ENCODE assay signal across 1 cellular context in genomic region chr17:49106366-49107210, GRCh38.
TF ChIP-seq lines count a peak whose summit lies in the region.

No MANE protein-coding gene starts in this region.

TF ChIP-seq in HepG2, 621 proteins besides CTCF, POLR2A, EP300 and RAD21 (continued from another document and continues in another):
- TF ChIP-seq STAT6 (CRISPR knock-in tag; IDR thresholded peaks at IDR 0.05; ENCODE audit: borderline replicate concordance) (peak; percentile 59; the same call in 1 of the 2 replicates), TARDBP (CRISPR knock-in tag; IDR thresholded peaks at IDR 0.05) (peak; percentile 91), GATAD2A (CRISPR knock-in tag; IDR thresholded peaks at IDR 0.05) (peak; percentile 99), ZNF878 (CRISPR knock-in tag; IDR thresholded peaks at IDR 0.05) (peak; percentile 77; the same call in 1 of the 2 replicates), MXD4 (CRISPR knock-in tag; IDR thresholded peaks at IDR 0.05) (peak; percentile 39; the same call in 1 of the 2 replicates), SPEN (CRISPR knock-in tag; IDR thresholded peaks at IDR 0.05; ENCODE audit: low read depth) (no peak; the same call in 1 of the 2 replicates), ZNF563 (CRISPR knock-in tag; IDR thresholded peaks at IDR 0.05) (no peak), ZNF33B (CRISPR knock-in tag; IDR thresholded peaks at IDR 0.05) (no peak), ETV5 (CRISPR knock-in tag; IDR thresholded peaks at IDR 0.05; ENCODE audit: borderline replicate concordance) (peak; percentile 77; the same call in 1 of the 2 replicates), ZNF574 (CRISPR knock-in tag; IDR thresholded peaks at IDR 0.05) (no peak), FOXA3 (CRISPR knock-in tag; IDR thresholded peaks at IDR 0.05) (peak; percentile 98), ZBTB7A (CRISPR knock-in tag; IDR thresholded peaks at IDR 0.05) (no peak; the same call in 1 of the 2 replicates), MEF2D (CRISPR knock-in tag; IDR thresholded peaks at IDR 0.05) (0 out of 2 replicates have a peak, but pooled peaks have one; percentile 49), ZNF564 (CRISPR knock-in tag; IDR thresholded peaks at IDR 0.05) (0 out of 2 replicates have a peak, but pooled peaks have one; percentile 30), NR2C2 (CRISPR knock-in tag; IDR thresholded peaks at IDR 0.05; ENCODE audit: borderline replicate concordance) (peak; percentile 73), TBX3 (IDR thresholded peaks at IDR 0.05; ENCODE audit: borderline replicate concordance) (peak; percentile 53; the same call in 1 of the 2 replicates), ZNF629 (CRISPR knock-in tag; conservative IDR thresholded peaks at IDR 0.05) (0 out of 2 replicates have a peak, but pooled peaks have one; percentile 6), KLF11 (CRISPR knock-in tag; IDR thresholded peaks at IDR 0.05) (0 out of 2 replicates have a peak, but pooled peaks have one; percentile 33), ZGPAT (CRISPR knock-in tag; IDR thresholded peaks at IDR 0.05) (peak; percentile 89), DMTF1 (CRISPR knock-in tag; IDR thresholded peaks at IDR 0.05) (no peak), CBX5 (CRISPR knock-in tag; IDR thresholded peaks at IDR 0.05; ENCODE audit: borderline replicate concordance) (peak; percentile 94; the same call in 1 of the 2 replicates), RELA (CRISPR knock-in tag; IDR thresholded peaks at IDR 0.05) (no peak), ZBTB8A (CRISPR knock-in tag; IDR thresholded peaks at IDR 0.05; ENCODE audit: borderline replicate concordance, low read depth) (no peak), SSRP1 (CRISPR knock-in tag; IDR thresholded peaks at IDR 0.05) (no peak), DBP (CRISPR knock-in tag; IDR thresholded peaks at IDR 0.05; ENCODE audit: not compliant biosample characterization) (no peak), ZNF17 (CRISPR knock-in tag; IDR thresholded peaks at IDR 0.05) (no peak), ZNF235 (CRISPR knock-in tag; IDR thresholded peaks at IDR 0.05; ENCODE audit: borderline replicate concordance) (no peak), DNMT3B (CRISPR knock-in tag; conservative IDR thresholded peaks at IDR 0.05) (0 out of 2 replicates have a peak, but pooled peaks have one; percentile 46), ZNF598 (CRISPR knock-in tag; IDR thresholded peaks at IDR 0.05; ENCODE audit: borderline replicate concordance) (no peak), REPIN1 (CRISPR knock-in tag; IDR thresholded peaks at IDR 0.05; ENCODE audit: borderline replicate concordance, low read depth) (peak; percentile 77; the same call in 1 of the 2 replicates), MIER3 (CRISPR knock-in tag; IDR thresholded peaks at IDR 0.05; ENCODE audit: borderline replicate concordance) (peak; percentile 97), CBFB (CRISPR knock-in tag; IDR thresholded peaks at IDR 0.05) (peak; percentile 59; the same call in 1 of the 2 replicates), GABPA (IDR thresholded peaks at IDR 0.05; ENCODE audit: low read depth, low read length) (no peak), GABPA (CRISPR knock-in tag; IDR thresholded peaks at IDR 0.05; ENCODE audit: low read depth) (no peak; the same call in 1 of the 2 replicates), ZBTB14 (CRISPR knock-in tag; IDR thresholded peaks at IDR 0.05) (no peak), EED (CRISPR knock-in tag; IDR thresholded peaks at IDR 0.05) (no peak), MEIS1 (CRISPR knock-in tag; IDR thresholded peaks at IDR 0.05; ENCODE audit: borderline replicate concordance) (0 out of 2 replicates have a peak, but pooled peaks have one; percentile 58), TFE3 (CRISPR knock-in tag; IDR thresholded peaks at IDR 0.05) (no peak), GFI1 (CRISPR knock-in tag; IDR thresholded peaks at IDR 0.05; ENCODE audit: borderline replicate concordance) (peak; percentile 70; the same call in 1 of the 2 replicates), SIX1 (CRISPR knock-in tag; IDR thresholded peaks at IDR 0.05; ENCODE audit: borderline replicate concordance) (peak; percentile 49; the same call in 1 of the 2 replicates), CCAR2 (optimal IDR thresholded peaks at IDR 0.05; ENCODE audit: low read depth, low read length) (peak; percentile 85)
- TF ChIP-seq, protein P1, sequence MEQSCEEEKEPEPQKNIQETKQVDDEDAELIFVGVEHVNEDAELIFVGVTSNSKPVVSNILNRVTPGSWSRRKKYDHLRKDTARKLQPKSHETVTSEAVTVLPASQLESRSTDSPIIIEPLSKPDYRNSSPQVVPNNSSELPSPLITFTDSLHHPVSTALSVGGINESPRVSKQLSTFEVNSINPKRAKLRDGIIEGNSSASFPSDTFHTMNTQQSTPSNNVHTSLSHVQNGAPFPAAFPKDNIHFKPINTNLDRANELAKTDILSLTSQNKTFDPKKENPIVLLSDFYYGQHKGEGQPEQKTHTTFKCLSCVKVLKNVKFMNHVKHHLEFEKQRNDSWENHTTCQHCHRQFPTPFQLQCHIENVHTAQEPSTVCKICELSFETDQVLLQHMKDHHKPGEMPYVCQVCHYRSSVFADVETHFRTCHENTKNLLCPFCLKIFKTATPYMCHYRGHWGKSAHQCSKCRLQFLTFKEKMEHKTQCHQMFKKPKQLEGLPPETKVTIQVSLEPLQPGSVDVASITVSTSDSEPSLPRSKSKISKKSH (CRISPR knock-in tag; IDR thresholded peaks at IDR 0.05; ENCODE audit: borderline replicate concordance), result no peak
- TF ChIP-seq, protein P2, sequence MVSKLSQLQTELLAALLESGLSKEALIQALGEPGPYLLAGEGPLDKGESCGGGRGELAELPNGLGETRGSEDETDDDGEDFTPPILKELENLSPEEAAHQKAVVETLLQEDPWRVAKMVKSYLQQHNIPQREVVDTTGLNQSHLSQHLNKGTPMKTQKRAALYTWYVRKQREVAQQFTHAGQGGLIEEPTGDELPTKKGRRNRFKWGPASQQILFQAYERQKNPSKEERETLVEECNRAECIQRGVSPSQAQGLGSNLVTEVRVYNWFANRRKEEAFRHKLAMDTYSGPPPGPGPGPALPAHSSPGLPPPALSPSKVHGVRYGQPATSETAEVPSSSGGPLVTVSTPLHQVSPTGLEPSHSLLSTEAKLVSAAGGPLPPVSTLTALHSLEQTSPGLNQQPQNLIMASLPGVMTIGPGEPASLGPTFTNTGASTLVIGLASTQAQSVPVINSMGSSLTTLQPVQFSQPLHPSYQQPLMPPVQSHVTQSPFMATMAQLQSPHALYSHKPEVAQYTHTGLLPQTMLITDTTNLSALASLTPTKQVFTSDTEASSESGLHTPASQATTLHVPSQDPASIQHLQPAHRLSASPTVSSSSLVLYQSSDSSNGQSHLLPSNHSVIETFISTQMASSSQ (IDR thresholded peaks at IDR 0.05; ENCODE audit: low read depth), result peak; percentile 58; the same call in 1 of the 2 replicates
- TF ChIP-seq, protein P2 (CRISPR knock-in tag; IDR thresholded peaks at IDR 0.05; ENCODE audit: borderline replicate concordance), result peak; percentile 74; the same call in 1 of the 2 replicates
